Comparison of ENCODE assay signal across 20 cellular contexts in genomic region chr22:25002241-25002985, GRCh38. TPM values are rescaled to one million over a fixed set of nuclear protein-coding genes. Genes with fewer than 3 reads are reported as not detected.
DNase-seq lines count a peak whose midpoint lies in the region; TF ChIP-seq lines count a peak whose summit lies in the region.
"Had no signal": no experiment of that assay in that cellular context is flagged by ENCODE, and none has a peak within 500 bp of the region (broad histone marks: within the 10 kb centered on the region; RNA-seq: fewer than 3 reads in every experiment).

No MANE protein-coding gene starts in this region.

- H3K4me3 ChIP-seq in mesodermal cell (ENCODE audit: extremely low read depth, insufficient read depth, low read length, poor library complexity, severe bottlenecking) = no peak overlapping the region
- H3K4me3 ChIP-seq in breast epithelium = no peak overlapping the region
- H3K4me3 ChIP-seq: A549, K562, smooth muscle cell had no signal

- peaks cover 32% of the 10 kb centered on the region for H3K4me1 ChIP-seq in mesodermal cell (ENCODE audit: control insufficient read depth, insufficient read depth, low read length, poor library complexity, severe bottlenecking)
- no peaks in the 10 kb centered on the region for H3K4me1 ChIP-seq in breast epithelium

- DNase-seq in SKM-1 treated with dmso at 0.1 percent for 144 hours (lab: John Stamatoyannopoulos, UW; ENCODE audit: unreplicated experiment) (peak; percentile 65), SKM-1 (lab: John Stamatoyannopoulos, UW; ENCODE audit: unreplicated experiment) (no peak), KBM-7 (peak; percentile 43), dermis blood vessel endothelial cell (peak; percentile 44), activated T-cell treated with anti-CD3 and anti-CD28 coated beads for 4 hours (no peak), breast epithelium (ENCODE audit: low spot score in 2 of 2) (no peak), mesenteric fat pad (ENCODE audit: low spot score) (no peak)
- DNase-seq: aorta; NCI-H1436; NCI-H345; nucleus accumbens; OCI-M1; stimulated activated naive CD4-positive, alpha-beta T cell treated with Interleukin-2 at 50 U/mL for 16 hours had no signal

- no peak for TF ChIP-seq POLR2A in breast epithelium (IDR thresholded peaks at IDR 0.05)

- no peaks in the 10 kb centered on the region for H3K36me3 ChIP-seq in mesodermal cell (ENCODE audit: control insufficient read depth, insufficient read depth, low read length)
- H3K36me3 ChIP-seq in breast epithelium = no peaks in the 10 kb centered on the region

- H3K27ac ChIP-seq in mesodermal cell (ENCODE audit: low read depth, low read length, severe bottlenecking) = peak overlapping the region; percentile 45
- peak overlapping the region in 1 of 2 donors; percentile 61 for H3K27ac ChIP-seq in breast epithelium

- intact Hi-C loops in breast epithelium (cut with DNase I; ENCODE audit: low total_unique reads) = no loop called here

- in situ Hi-C loops in KBM-7 (cut with MboI; ENCODE audit: low pct_unique_long_range_greater_than_20kb, low sequenced_read_pairs) = no loop called here

- TF ChIP-seq CTCF in breast epithelium (IDR thresholded peaks at IDR 0.05) = no peak

- H3K9me3 ChIP-seq in mesodermal cell (ENCODE audit: control insufficient read depth, low read length) = no peaks in the 10 kb centered on the region
- H3K9me3 ChIP-seq in breast epithelium = no peaks in the 10 kb centered on the region
- H3K9me3 ChIP-seq: A549 had no signal

- H3K27me3 ChIP-seq in breast epithelium = no peaks in the 10 kb centered on the region

- 70 to 86% methylated on average over 1 of the region's 1 CpG for WGBS in mesodermal cell (ENCODE audit: insufficient coverage in 2 of 2), 2 experiments

RNA-seq across cellular contexts. Expression of gene KIAA1671, which starts 49.9 kb away (rescaled TPM):
- 41.9 and 57.7 TPM in 2 replicates for total RNA-seq in dermis blood vessel endothelial cell
- 18.5 TPM for polyA plus RNA-seq in mesodermal cell (2013, experiment 1 of 2)
- polyA plus RNA-seq in mesodermal cell (2013, experiment 2 of 2) = 17.5 TPM
- 10 to 100 TPM in 2 of 3 donors, 1 to 10 TPM in 1; 9.8 to 62.8 (median 36.4) TPM for total RNA-seq in breast epithelium
- 14.9 TPM for total RNA-seq in mesenteric fat pad

RNA-seq across cellular contexts. Expression of gene LHFPL7, which starts 55.9 kb away (rescaled TPM):
- total RNA-seq in dermis blood vessel endothelial cell (not detected in 2 replicates), breast epithelium (not detected), mesenteric fat pad (not detected)
- polyA plus RNA-seq in mesodermal cell (2013, experiment 1 of 2) = not detected
- polyA plus RNA-seq in mesodermal cell (2013, experiment 2 of 2) = not detected
- total RNA-seq: activated T-helper 2 cell treated with anti-CD3 and anti-CD28 coated beads, Interferon-gamma antibody, Interleukin-2, Interleukin-4, amounts not matched to agents 10 μg/mL and 5 μg/mL and 100 μg/mL, durations not matched to agents 14 hours and 24 hours and 36 hours; aorta; dermis microvascular lymphatic vessel endothelial cell; K562; smooth muscle cell; urinary bladder had no signal
- polyA plus RNA-seq: A549, aorta, K562, smooth muscle cell, urinary bladder had no signal

Comparison
In these comparisons a context has a peak if more than half of its experiments do, and no peak if none do; other contexts are left out.
1. DNase-seq: peak in SKM-1 treated with dmso at 0.1 percent for 144 hours (single experiment), KBM-7 (single experiment) and dermis blood vessel endothelial cell (single experiment); none in SKM-1 (single experiment), activated T-cell treated with anti-CD3 and anti-CD28 coated beads for 4 hours (single experiment), breast epithelium (0 of 2) and mesenteric fat pad (single experiment).